ENCODE assay signal across 12 cellular contexts in the genomic region with DNA sequence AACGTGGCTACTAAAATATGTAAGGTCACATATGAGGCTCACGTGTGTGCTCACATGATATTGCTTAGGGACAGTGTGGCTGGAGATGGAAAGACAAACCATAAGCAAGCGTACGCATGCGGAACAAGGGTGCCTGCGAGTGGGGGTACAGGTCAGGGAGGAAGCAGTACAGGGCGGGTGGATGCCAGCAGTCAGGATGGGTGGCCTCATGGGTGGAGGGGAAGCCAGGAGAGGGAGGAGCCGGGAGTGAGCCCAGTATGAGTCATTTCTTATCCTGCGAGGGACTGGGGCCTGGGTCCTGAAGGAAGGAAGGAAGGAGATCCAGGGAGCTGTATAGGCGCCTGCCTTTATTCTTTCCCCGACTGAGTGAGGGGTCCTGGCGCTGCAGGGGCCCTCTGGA. TPM values are rescaled to one million over a fixed set of nuclear protein-coding genes. Genes with fewer than 3 reads are reported as not detected.
A peak's percentile ranks its signal among the peaks of the same experiment; 100 is the strongest.
DNase-seq lines count a peak whose midpoint lies in the region; ATAC-seq, FAIRE-seq and TF ChIP-seq lines count a peak whose summit lies in the region.
"Had no signal": no experiment of that assay in that cellular context is flagged by ENCODE, and none has a peak within 500 bp of the region (broad histone marks: within the 10 kb centered on the region; RNA-seq: fewer than 3 reads in every experiment).

No MANE protein-coding gene starts in this region.

- H4K20me1 ChIP-seq in K562 (replicated peaks; ENCODE audit: control insufficient read depth, insufficient read depth, low read length): no peaks in the 10 kb centered on the region

- 21% methylated on average over 11 of the region's 12 CpGs for WGBS in K562 (ENCODE audit: insufficient coverage, low coverage, missing lambda C conversion rate)

- peak overlapping the region in 1 of 2 experiments; percentile 77; a peak in 2 of 4 replicates for H3K9ac ChIP-seq in K562 (ENCODE audit: insufficient read depth in 1 of 2, low read depth in 2 of 2, low read length in 2 of 2)

- H3K4me1 ChIP-seq in A673 (ENCODE audit: insufficient read depth, low read length, poor library complexity, severe bottlenecking) (peaks cover 6% of the 10 kb centered on the region), K562 (replicated peaks in 1 of 2; ENCODE audit: control insufficient read depth in 2 of 2, insufficient read depth in 2 of 2, low read length in 2 of 2) (peaks cover 39 to 42% of the 10 kb centered on the region in 2 experiments), left lung (peaks cover 0 to 22% of the 10 kb centered on the region in 2 donors), tibial artery (peaks cover 0 to 11% (median 0%) of the 10 kb centered on the region in 4 donors)

- POLR2A ChIA-PET in A673 (lab: Charles Lee; ENCODE audit: low non-redundant PET): no interaction called here
- POLR2A ChIA-PET in K562 (lab: Yijun Ruan, JAX): interaction anchor here (0.5 to 0.9 kb wide), 2 partner anchors 186 to 416 kb away, joined by 3 read pairs; no protein-coding TSS in a partner anchor

- peak; percentile 51 for FAIRE-seq in K562 (lab: Jason Lieb, UNC)
- FAIRE-seq: TTC549 had no signal

- in situ Hi-C loops in K562 (cut with MboI): no loop called here

- no peaks in the 10 kb centered on the region for H3K9me3 ChIP-seq in A673 (ENCODE audit: low read depth, low read length, poor library complexity, severe bottlenecking)
- no peaks in the 10 kb centered on the region for H3K9me3 ChIP-seq in K562 (replicated peaks; ENCODE audit: control insufficient read depth, insufficient read depth, low read depth, low read length)
- H3K9me3 ChIP-seq in left lung: no peaks in the 10 kb centered on the region
- no peaks in the 10 kb centered on the region for H3K9me3 ChIP-seq in tibial artery

- H3K4me3 ChIP-seq in A673 (ENCODE audit: low read depth, low read length, poor library complexity, severe bottlenecking) (no peak overlapping the region), K562 (no peak overlapping the region), left lung (no peak overlapping the region), tibial artery (no peak overlapping the region)

- intact Hi-C loops in A673 (cut with micrococcal nuclease; ENCODE audit: unreplicated experiment) (loop anchor here (10.0 kb wide), 1 partner anchor 189 kb away; no protein-coding TSS in a partner anchor), K562 (cut with micrococcal nuclease) (no loop called here), left lung (cut with DNase I) (loop anchor here in 1 of 2 donors (10.0 kb wide), 1 partner anchor 201 kb away; no protein-coding TSS in a partner anchor), tibial artery (cut with DNase I; ENCODE audit: low total_unique reads) (no loop called here)

- no peak for TF ChIP-seq EP300 in K562 (IDR thresholded peaks at IDR 0.05; ENCODE audit: low read length)

- DNase-seq in A673 (ENCODE audit: low spot score) (peak; percentile 43), HT1080 (ENCODE audit: low read depth) (peak; percentile 90), K562 (ENCODE audit: extremely low read depth in 1 of 4, low spot score in 3 of 4) (peak; percentile 65 to 73 (median 69)), left lung (peak in 1 of 2 donors; percentile 64), tibial artery (no peak), activated T-cell treated with anti-CD3 and anti-CD28 coated beads for 4 hours (no peak), SKM-1 (lab: John Stamatoyannopoulos, UW; ENCODE audit: unreplicated experiment) (no peak)
- DNase-seq: DMS79 treated with DMSO at 0.1 percent for 48 hours, NCI-H1105, occipital lobe had no signal

- no peak for TF ChIP-seq POLR2A in K562 (conservative IDR thresholded peaks at IDR 0.05)

- CTCF ChIA-PET in A673 (lab: Charles Lee) (no interaction called here), K562 (lab: Yijun Ruan, JAX; ENCODE audit: low intra/inter-chr PET ratio) (interaction anchor here (0.8 kb wide), 1 partner anchor 857 kb away, joined by 3 read pairs; no protein-coding TSS in a partner anchor)

- H3K9me1 ChIP-seq in K562 (ENCODE audit: control insufficient read depth, insufficient read depth, low read length): no peaks in the 10 kb centered on the region

- no peaks in the 10 kb centered on the region for H3K79me2 ChIP-seq in K562 (ENCODE audit: control insufficient read depth, insufficient read depth, low read length)

- peak overlapping the region; percentile 91 for H2AFZ ChIP-seq in K562 (ENCODE audit: low read depth, low read length)

- no TSS peak for BruUV-seq in A673 (replicated peaks; lab: Mats Ljungman, UMichigan)
- no TSS peak for BruUV-seq in K562 (replicated peaks; lab: Mats Ljungman, UMichigan)

- peak; percentile 57 for ATAC-seq in K562
- peak; percentile 82 for ATAC-seq in left lung
- no peak for ATAC-seq in HG03196 (IDR thresholded peaks at IDR 0.05; ENCODE audit: unreplicated experiment)

- H3K27me3 ChIP-seq in A673 (replicated peaks; ENCODE audit: insufficient read depth, low read depth, low read length, poor library complexity) (no peaks in the 10 kb centered on the region), K562 (ENCODE audit: control insufficient read depth in 2 of 2, insufficient read depth in 2 of 2, low read length in 2 of 2) (no peaks in the 10 kb centered on the region), left lung (peaks cover 0 to 3% of the 10 kb centered on the region in 2 donors), tibial artery (peaks cover 0 to 17% of the 10 kb centered on the region in 2 donors)

- peak overlapping the region; percentile 33; the same call in 1 of the 2 replicates for H3K4me2 ChIP-seq in K562 (ENCODE audit: insufficient read depth, low read length)

- no peak for TF ChIP-seq RAD21 in K562 (CRISPR knock-in tag; conservative IDR thresholded peaks at IDR 0.05 in 1 of 2, IDR thresholded peaks at IDR 0.05 in 1 of 2)

- TF ChIP-seq CTCF in A673 (conservative IDR thresholded peaks at IDR 0.05; ENCODE audit: low read depth, low read length): no peak
- TF ChIP-seq CTCF in K562 (IDR thresholded peaks at IDR 0.05 in 2 of 3, conservative IDR thresholded peaks at IDR 0.05 in 1 of 3; ENCODE audit: insufficient read depth in 2 of 3, low read depth in 1 of 3, low read length in 3 of 3): no peak
- TF ChIP-seq CTCF in left lung (IDR thresholded peaks at IDR 0.05): no peak
- TF ChIP-seq CTCF in tibial artery (IDR thresholded peaks at IDR 0.05): no peak

- H3K27ac ChIP-seq in A673 (ENCODE audit: low read depth, low read length, poor library complexity, severe bottlenecking) (no peak overlapping the region), K562 (ENCODE audit: extremely low read depth, low read depth, low read length) (peak overlapping the region; percentile 46; the same call in 1 of the 3 replicates), left lung (peak overlapping the region in 1 of 2 donors; percentile 8), tibial artery (no peak overlapping the region)

- H3K36me3 ChIP-seq in A673 (ENCODE audit: insufficient read depth, low read length, poor library complexity, severe bottlenecking): no peaks in the 10 kb centered on the region
- no peaks in the 10 kb centered on the region for H3K36me3 ChIP-seq in K562 (ENCODE audit: control insufficient read depth, insufficient read depth, low read length)
- no peaks in the 10 kb centered on the region for H3K36me3 ChIP-seq in left lung
- no peaks in the 10 kb centered on the region for H3K36me3 ChIP-seq in tibial artery

TF ChIP-seq in K562, 482 proteins besides CTCF, POLR2A, EP300 and RAD21 (continues in another document):
- TF ChIP-seq ZNF561 (CRISPR knock-in tag; conservative IDR thresholded peaks at IDR 0.05): no peak
- TF ChIP-seq LEF1 (IDR thresholded peaks at IDR 0.05): no peak
- TF ChIP-seq BHLHE40 (IDR thresholded peaks at IDR 0.05; ENCODE audit: low read length): peak; percentile 36; the same call in 1 of the 2 replicates
- TF ChIP-seq KLF13 (tag; IDR thresholded peaks at IDR 0.05; ENCODE audit: borderline replicate concordance, low read depth): no peak
- TF ChIP-seq MBD2 (IDR thresholded peaks at IDR 0.05; ENCODE audit: borderline replicate concordance, low read depth): 0 out of 2 replicates have a peak, but pooled peaks have one; percentile 26
- TF ChIP-seq SMARCA4 (IDR thresholded peaks at IDR 0.05): peak; percentile 66
- no peak for TF ChIP-seq TGIF2 (CRISPR knock-in tag; IDR thresholded peaks at IDR 0.05)
- TF ChIP-seq, protein P1, sequence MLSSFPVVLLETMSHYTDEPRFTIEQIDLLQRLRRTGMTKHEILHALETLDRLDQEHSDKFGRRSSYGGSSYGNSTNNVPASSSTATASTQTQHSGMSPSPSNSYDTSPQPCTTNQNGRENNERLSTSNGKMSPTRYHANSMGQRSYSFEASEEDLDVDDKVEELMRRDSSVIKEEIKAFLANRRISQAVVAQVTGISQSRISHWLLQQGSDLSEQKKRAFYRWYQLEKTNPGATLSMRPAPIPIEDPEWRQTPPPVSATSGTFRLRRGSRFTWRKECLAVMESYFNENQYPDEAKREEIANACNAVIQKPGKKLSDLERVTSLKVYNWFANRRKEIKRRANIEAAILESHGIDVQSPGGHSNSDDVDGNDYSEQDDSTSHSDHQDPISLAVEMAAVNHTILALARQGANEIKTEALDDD (IDR thresholded peaks at IDR 0.05): no peak
- peak; percentile 63; the same call in 1 of the 2 replicates for TF ChIP-seq SMARCE1 (IDR thresholded peaks at IDR 0.05)
- TF ChIP-seq KAT2B (IDR thresholded peaks at IDR 0.05; ENCODE audit: low read depth, low read length): no peak

RNA-seq across cellular contexts. Expression of gene CGNL1, which starts 42.0 kb away (rescaled TPM):
- total RNA-seq in A673 (2021): 0.58 and 1.1 TPM in 2 replicates
- 1.5 and 2.3 TPM in 2 replicates for total RNA-seq in HT1080 (2014; rRNA removed; shearing (Covaris generic))
- polyA plus RNA-seq in HT1080 (2015; cell fraction: cytosol; rRNA removed): 1.9 TPM in 2 replicates
- 4.4 and 4.8 TPM in 2 replicates for polyA plus RNA-seq in HT1080 (2015; cell fraction: nucleus; rRNA removed)
- total RNA-seq in K562 (2011; cell fraction: chromatin; rRNA removed; ENCODE audit: low replicate concordance): not detected in 2 replicates
- total RNA-seq in K562 (2011; cell fraction: nucleolus; rRNA removed): not detected in 2 replicates
- total RNA-seq in K562 (2011; cell fraction: nucleoplasm; rRNA removed): not detected in 2 replicates
- not detected in 2 replicates for total RNA-seq in K562 (2014; rRNA removed)
- total RNA-seq in K562 (2014; rRNA removed; fragmentation: Illumina TruSeq; extraction: Trizol): not detected in 2 replicates
- total RNA-seq in K562 (2015; rRNA removed; fragmentation: Illumina TruSeq; extraction: Trizol): not detected in 2 replicates
- total RNA-seq in K562 (2021): 0.07 and 0.18 TPM in 2 replicates
- not detected in 2 replicates for polyA plus RNA-seq in K562 (2011; rRNA removed)
- not detected in 2 replicates for polyA plus RNA-seq in K562 (2011; cell fraction: cytosol; rRNA removed)
- polyA plus RNA-seq in K562 (2011; cell fraction: nucleus; rRNA removed): 0.01 TPM in 1 of 2 replicates, not detected in the other
- 0.01 TPM in 1 of 2 replicates, not detected in the other for polyA plus RNA-seq in K562 (2012)
- polyA plus RNA-seq in K562 (2014; fragmentation: Illumina TruSeq; extraction: Trizol): 0.01 TPM in 1 of 2 replicates, not detected in the other
- not detected for polyA plus RNA-seq in K562 (2014; fragmentation: Nextera tagmentation; extraction: Ambion mirVana)
- polyA plus RNA-seq in K562 (2014; rRNA removed): not detected in 2 replicates
- polyA minus RNA-seq in K562 (2011; rRNA and poly(A)+ RNA removed): not detected in 2 replicates
- not detected in 2 replicates for polyA minus RNA-seq in K562 (2011; cell fraction: cytosol; rRNA and poly(A)+ RNA removed)
- polyA minus RNA-seq in K562 (2011; cell fraction: nucleus; rRNA and poly(A)+ RNA removed): not detected in 2 replicates
- total RNA-seq in left lung: 10 to 100 TPM; 31.2 to 68.1 TPM

Comparison
In these comparisons a context has a peak if more than half of its experiments do, and no peak if none do; other contexts are left out.
1. DNase-seq: peak in A673 (single experiment), HT1080 (single experiment) and K562 (4 of 4); none in tibial artery (0 of 2), activated T-cell treated with anti-CD3 and anti-CD28 coated beads for 4 hours (single experiment) and SKM-1 (single experiment).